Comparison of ENCODE assay signal across 8 cellular contexts in the genomic region with DNA sequence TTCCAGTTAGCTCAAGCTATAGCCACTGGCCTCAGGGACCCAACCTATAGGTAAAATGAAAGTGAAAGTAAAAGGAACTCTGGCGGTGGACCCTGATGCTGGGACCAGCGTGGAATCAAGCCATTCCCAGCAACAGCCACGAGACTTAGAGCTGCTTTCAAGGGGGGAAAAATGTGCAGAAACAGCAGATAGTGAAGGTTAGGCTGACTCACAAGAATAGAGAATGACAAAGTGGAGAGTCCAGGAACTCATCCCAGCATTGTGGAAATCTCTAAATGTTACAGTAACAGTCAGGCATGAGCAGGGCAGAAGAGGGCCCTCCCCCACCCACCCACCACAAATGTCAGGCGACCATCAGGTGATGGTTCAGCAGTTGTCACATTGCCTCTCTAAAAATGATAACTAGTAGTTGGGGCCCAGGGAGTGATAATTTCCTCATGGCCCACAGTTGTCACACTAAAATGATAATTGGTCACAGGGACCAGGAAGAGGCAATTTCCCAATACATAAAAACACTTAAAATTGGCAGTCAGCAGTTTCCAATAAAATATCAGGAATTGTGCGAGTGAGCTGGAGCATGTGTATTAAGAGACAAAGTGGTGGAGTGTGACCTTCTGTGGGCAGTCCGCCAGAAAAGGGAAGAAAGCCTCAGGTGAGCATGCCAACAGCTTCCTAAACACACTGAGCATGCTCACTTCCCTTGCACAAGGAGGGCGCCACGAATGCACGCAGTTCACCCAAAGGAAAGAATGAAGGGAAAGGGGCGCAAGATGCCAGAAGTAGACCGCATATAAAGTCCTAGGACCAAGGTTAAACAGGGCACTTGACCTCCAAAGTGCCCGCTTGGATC.
DNase-seq lines count a peak whose midpoint lies in the region; ATAC-seq and TF ChIP-seq lines count a peak whose summit lies in the region.

No MANE protein-coding gene starts in this region.

- H3K27me3 Mint-ChIP-seq in activated CD8-positive, alpha-beta memory T cell treated with anti-CD3 and anti-CD28 coated beads, Interleukin-2, amount 10 ng/mL, durations not matched to agents 7 days and 5 days, result no peaks in the 10 kb centered on the region

- no peaks in the 10 kb centered on the region for H3K36me3 ChIP-seq in prostate gland

- WGBS in prostate gland, result 83% methylated on average over 12 of the region's 12 CpGs

- H3K4me3 ChIP-seq in astrocyte of the spinal cord (ENCODE audit: low read depth, low read length) (no peak overlapping the region), prostate gland (no peak overlapping the region)

- DNase-seq in activated CD8-positive, alpha-beta memory T cell treated with anti-CD3 and anti-CD28 coated beads, Interleukin-2, amount 10 ng/mL, durations not matched to agents 7 days and 5 days, result no peak
- no peak for DNase-seq in activated CD8-positive, alpha-beta memory T cell treated with anti-CD3 and anti-CD28 coated beads for 24 hours
- DNase-seq in NCI-H187 treated with DMSO at 0.1 percent for 48 hours (lab: John Stamatoyannopoulos, UW), result peak; percentile 45
- DNase-seq in astrocyte of the spinal cord (ENCODE audit: low read depth, low spot score), result peak; percentile 31
- DNase-seq in myocyte (ENCODE audit: low read depth), result peak; percentile 38
- DNase-seq in NCI-H526 treated with DMSO at 0.1 percent for 48 hours (lab: John Stamatoyannopoulos, UW), result no peak
- DNase-seq in activated CD4-positive, alpha-beta T cell treated with anti-CD3 and anti-CD28 coated beads for 1 hour, result no peak
- DNase-seq in prostate gland (ENCODE audit: low spot score), result no peak

- H3K9me3 Mint-ChIP-seq in activated CD8-positive, alpha-beta memory T cell treated with anti-CD3 and anti-CD28 coated beads, Interleukin-2, amount 10 ng/mL, durations not matched to agents 7 days and 5 days (ENCODE audit: low read depth), result no peaks in the 10 kb centered on the region

- H3K4me3 Mint-ChIP-seq in activated CD8-positive, alpha-beta memory T cell treated with anti-CD3 and anti-CD28 coated beads, Interleukin-2, amount 10 ng/mL, durations not matched to agents 7 days and 5 days, result peak overlapping the region; percentile 74

- intact Hi-C loops in prostate gland (cut with DNase I), result no loop called here

- peak overlapping the region; percentile 76 for H3K27ac Mint-ChIP-seq in activated CD8-positive, alpha-beta memory T cell treated with anti-CD3 and anti-CD28 coated beads, Interleukin-2, amount 10 ng/mL, durations not matched to agents 7 days and 5 days

- no peaks in the 10 kb centered on the region for H3K27me3 ChIP-seq in prostate gland (replicated peaks; ENCODE audit: insufficient read depth)

- H3K4me1 Mint-ChIP-seq in activated CD8-positive, alpha-beta memory T cell treated with anti-CD3 and anti-CD28 coated beads, Interleukin-2, amount 10 ng/mL, durations not matched to agents 7 days and 5 days, result peaks cover 9% of the 10 kb centered on the region

- H3K4me1 ChIP-seq in prostate gland (replicated peaks), result no peaks in the 10 kb centered on the region

- no peak overlapping the region for H3K27ac ChIP-seq in prostate gland

- CTCF ChIA-PET in activated CD8-positive, alpha-beta memory T cell treated with anti-CD3 and anti-CD28 coated beads, Interleukin-2, amount 10 ng/mL, durations not matched to agents 7 days and 5 days (lab: Charles Lee), result no interaction called here

- H3K9me3 ChIP-seq in prostate gland, result no peaks in the 10 kb centered on the region

- TF ChIP-seq CTCF in astrocyte of the spinal cord (IDR thresholded peaks at IDR 0.05; ENCODE audit: low read depth, low read length), result no peak
- TF ChIP-seq CTCF in prostate gland (IDR thresholded peaks at IDR 0.05), result no peak

- H3K36me3 Mint-ChIP-seq in activated CD8-positive, alpha-beta memory T cell treated with anti-CD3 and anti-CD28 coated beads, Interleukin-2, amount 10 ng/mL, durations not matched to agents 7 days and 5 days, result peaks cover 5% of the 10 kb centered on the region

- no peak for TF ChIP-seq POLR2A in prostate gland (IDR thresholded peaks at IDR 0.05)

- in situ Hi-C loops in astrocyte of the spinal cord (cut with HindIII; ENCODE audit: low sequenced_read_pairs), result no loop called here

- peak; percentile 90 for ATAC-seq in activated CD8-positive, alpha-beta memory T cell treated with anti-CD3 and anti-CD28 coated beads, Interleukin-2, amount 10 ng/mL, durations not matched to agents 7 days and 5 days

Comparison
In these comparisons a context has a peak if more than half of its experiments do, and no peak if none do; other contexts are left out.
1. DNase-seq: peak in NCI-H187 treated with DMSO at 0.1 percent for 48 hours (single experiment), astrocyte of the spinal cord (single experiment) and myocyte (single experiment); none in activated CD8-positive, alpha-beta memory T cell treated with anti-CD3 and anti-CD28 coated beads, Interleukin-2, amount 10 ng/mL, durations not matched to agents 7 days and 5 days (single experiment), activated CD8-positive, alpha-beta memory T cell treated with anti-CD3 and anti-CD28 coated beads for 24 hours (single experiment), NCI-H526 treated with DMSO at 0.1 percent for 48 hours (single experiment), activated CD4-positive, alpha-beta T cell treated with anti-CD3 and anti-CD28 coated beads for 1 hour (single experiment) and prostate gland (single experiment).